2 cellular contexts compared by ENCODE assay signal in the genomic region with DNA sequence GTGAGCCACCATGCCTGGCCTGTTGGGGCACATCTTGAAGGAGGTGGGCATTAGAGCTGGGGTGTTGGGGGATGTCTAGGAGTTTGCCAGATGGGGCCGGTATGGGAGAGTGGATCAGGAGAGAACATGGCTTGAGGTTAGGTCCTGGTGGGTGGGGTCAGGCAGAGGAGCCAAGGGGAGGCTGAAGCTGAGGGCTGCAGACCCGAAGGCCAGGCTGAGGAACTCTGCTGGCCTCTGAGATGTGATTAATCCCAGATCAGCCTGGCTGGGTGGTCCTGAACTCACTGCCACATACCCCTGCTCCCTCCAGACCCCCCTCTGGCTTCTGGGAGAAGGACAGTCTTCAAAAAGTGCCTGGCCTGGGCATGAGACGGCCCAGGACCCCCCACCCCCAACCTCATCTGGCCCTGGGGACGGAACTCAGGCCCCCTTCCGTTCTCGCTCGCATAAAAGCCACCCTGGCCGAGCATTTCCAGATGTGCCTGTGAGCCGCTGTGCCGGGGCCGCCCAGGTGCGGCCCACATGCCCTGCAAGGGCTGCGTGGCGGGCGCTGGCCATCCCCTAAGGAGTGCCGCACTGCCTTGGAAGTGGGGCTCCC.
TF ChIP-seq lines count a peak whose summit lies in the region.

No MANE protein-coding gene starts in this region.

TF ChIP-seq in GM23338, 12 proteins besides CTCF, POLR2A, EP300 and RAD21:
- no peak for TF ChIP-seq EZH2phosphoT487 (IDR thresholded peaks at IDR 0.05; ENCODE audit: unreplicated experiment)
- TF ChIP-seq ZNF114 (CRISPR knock-in tag; IDR thresholded peaks at IDR 0.05): no peak

TF ChIP-seq in SK-N-SH, 30 proteins besides CTCF, POLR2A, EP300 and RAD21:
- TF ChIP-seq FOSL2 (IDR thresholded peaks at IDR 0.05; ENCODE audit: borderline replicate concordance, low read depth): no peak
- TF ChIP-seq YY1 (IDR thresholded peaks at IDR 0.05; ENCODE audit: low read depth): no peak
- no peak for TF ChIP-seq REST (IDR thresholded peaks at IDR 0.05; ENCODE audit: low read depth, low read length)
- no peak for TF ChIP-seq GABPA (IDR thresholded peaks at IDR 0.05; ENCODE audit: low read depth)
- no peak for TF ChIP-seq FOXJ3 (CRISPR knock-in tag; IDR thresholded peaks at IDR 0.05)
- TF ChIP-seq JUND (IDR thresholded peaks at IDR 0.05): no peak
- no peak for TF ChIP-seq TCF12 (IDR thresholded peaks at IDR 0.05)
- TF ChIP-seq SIN3A (IDR thresholded peaks at IDR 0.05; ENCODE audit: borderline replicate concordance, low read depth, low read length): no peak
- TF ChIP-seq POLR2AphosphoS5 (IDR thresholded peaks at IDR 0.05; ENCODE audit: low read depth, low read length): no peak
- TF ChIP-seq, protein P1, sequence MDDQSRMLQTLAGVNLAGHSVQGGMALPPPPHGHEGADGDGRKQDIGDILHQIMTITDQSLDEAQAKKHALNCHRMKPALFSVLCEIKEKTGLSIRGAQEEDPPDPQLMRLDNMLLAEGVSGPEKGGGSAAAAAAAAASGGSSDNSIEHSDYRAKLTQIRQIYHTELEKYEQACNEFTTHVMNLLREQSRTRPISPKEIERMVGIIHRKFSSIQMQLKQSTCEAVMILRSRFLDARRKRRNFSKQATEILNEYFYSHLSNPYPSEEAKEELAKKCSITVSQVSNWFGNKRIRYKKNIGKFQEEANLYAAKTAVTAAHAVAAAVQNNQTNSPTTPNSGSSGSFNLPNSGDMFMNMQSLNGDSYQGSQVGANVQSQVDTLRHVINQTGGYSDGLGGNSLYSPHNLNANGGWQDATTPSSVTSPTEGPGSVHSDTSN (IDR thresholded peaks at IDR 0.05): no peak
- TF ChIP-seq GATA2 (CRISPR knock-in tag; IDR thresholded peaks at IDR 0.05): no peak
- TF ChIP-seq, protein P2, sequence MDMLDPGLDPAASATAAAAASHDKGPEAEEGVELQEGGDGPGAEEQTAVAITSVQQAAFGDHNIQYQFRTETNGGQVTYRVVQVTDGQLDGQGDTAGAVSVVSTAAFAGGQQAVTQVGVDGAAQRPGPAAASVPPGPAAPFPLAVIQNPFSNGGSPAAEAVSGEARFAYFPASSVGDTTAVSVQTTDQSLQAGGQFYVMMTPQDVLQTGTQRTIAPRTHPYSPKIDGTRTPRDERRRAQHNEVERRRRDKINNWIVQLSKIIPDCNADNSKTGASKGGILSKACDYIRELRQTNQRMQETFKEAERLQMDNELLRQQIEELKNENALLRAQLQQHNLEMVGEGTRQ (IDR thresholded peaks at IDR 0.05; ENCODE audit: borderline replicate concordance, low read depth, low read length): no peak
- TF ChIP-seq SMC3 (IDR thresholded peaks at IDR 0.05; ENCODE audit: low read depth, low read length): no peak
- TF ChIP-seq MXI1 (IDR thresholded peaks at IDR 0.05; ENCODE audit: low read depth, low read length): no peak
- no peak for TF ChIP-seq FOXM1 (IDR thresholded peaks at IDR 0.05; ENCODE audit: low read depth)
- no peak for TF ChIP-seq RXRA (IDR thresholded peaks at IDR 0.05; ENCODE audit: borderline replicate concordance, low read depth)
- TF ChIP-seq, protein P3, sequence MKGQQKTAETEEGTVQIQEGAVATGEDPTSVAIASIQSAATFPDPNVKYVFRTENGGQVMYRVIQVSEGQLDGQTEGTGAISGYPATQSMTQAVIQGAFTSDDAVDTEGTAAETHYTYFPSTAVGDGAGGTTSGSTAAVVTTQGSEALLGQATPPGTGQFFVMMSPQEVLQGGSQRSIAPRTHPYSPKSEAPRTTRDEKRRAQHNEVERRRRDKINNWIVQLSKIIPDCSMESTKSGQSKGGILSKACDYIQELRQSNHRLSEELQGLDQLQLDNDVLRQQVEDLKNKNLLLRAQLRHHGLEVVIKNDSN (IDR thresholded peaks at IDR 0.05; ENCODE audit: borderline replicate concordance, low read depth): no peak
- no peak for TF ChIP-seq TAF1 (IDR thresholded peaks at IDR 0.05; ENCODE audit: borderline replicate concordance, low read depth, low read length)
- no peak for TF ChIP-seq NFIC (IDR thresholded peaks at IDR 0.05; ENCODE audit: borderline replicate concordance)
- no peak for TF ChIP-seq NRF1 (IDR thresholded peaks at IDR 0.05; ENCODE audit: low read depth, low read length)
TF ChIP-seq in SK-N-SH: peak in this region for 0.
